Comparison of ENCODE assay signal across 1 cellular context in the genomic region with DNA sequence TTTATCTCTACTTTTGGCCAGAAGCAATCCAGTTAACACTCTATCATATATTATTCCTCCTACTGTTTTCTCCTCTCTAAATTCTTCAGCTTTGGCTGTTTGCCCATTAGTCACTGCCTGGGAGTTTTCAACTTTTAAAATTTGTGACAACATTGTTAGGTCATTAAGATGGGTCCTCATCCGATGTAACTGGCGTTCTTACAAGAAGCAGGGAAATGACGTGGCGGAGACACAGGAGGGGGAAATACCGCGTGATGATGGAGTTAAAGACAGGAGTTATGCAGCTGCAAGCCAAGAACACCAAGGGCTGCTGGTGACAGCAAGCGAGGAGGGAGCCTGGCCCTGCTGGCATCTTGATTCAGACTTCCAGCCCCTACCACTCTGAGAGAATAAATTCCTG.
TF ChIP-seq lines count a peak whose summit lies in the region.

No MANE protein-coding gene starts in this region.

TF ChIP-seq in GM23338, 12 proteins besides CTCF, POLR2A, EP300 and RAD21 (continued from another document):
- TF ChIP-seq, protein P1, sequence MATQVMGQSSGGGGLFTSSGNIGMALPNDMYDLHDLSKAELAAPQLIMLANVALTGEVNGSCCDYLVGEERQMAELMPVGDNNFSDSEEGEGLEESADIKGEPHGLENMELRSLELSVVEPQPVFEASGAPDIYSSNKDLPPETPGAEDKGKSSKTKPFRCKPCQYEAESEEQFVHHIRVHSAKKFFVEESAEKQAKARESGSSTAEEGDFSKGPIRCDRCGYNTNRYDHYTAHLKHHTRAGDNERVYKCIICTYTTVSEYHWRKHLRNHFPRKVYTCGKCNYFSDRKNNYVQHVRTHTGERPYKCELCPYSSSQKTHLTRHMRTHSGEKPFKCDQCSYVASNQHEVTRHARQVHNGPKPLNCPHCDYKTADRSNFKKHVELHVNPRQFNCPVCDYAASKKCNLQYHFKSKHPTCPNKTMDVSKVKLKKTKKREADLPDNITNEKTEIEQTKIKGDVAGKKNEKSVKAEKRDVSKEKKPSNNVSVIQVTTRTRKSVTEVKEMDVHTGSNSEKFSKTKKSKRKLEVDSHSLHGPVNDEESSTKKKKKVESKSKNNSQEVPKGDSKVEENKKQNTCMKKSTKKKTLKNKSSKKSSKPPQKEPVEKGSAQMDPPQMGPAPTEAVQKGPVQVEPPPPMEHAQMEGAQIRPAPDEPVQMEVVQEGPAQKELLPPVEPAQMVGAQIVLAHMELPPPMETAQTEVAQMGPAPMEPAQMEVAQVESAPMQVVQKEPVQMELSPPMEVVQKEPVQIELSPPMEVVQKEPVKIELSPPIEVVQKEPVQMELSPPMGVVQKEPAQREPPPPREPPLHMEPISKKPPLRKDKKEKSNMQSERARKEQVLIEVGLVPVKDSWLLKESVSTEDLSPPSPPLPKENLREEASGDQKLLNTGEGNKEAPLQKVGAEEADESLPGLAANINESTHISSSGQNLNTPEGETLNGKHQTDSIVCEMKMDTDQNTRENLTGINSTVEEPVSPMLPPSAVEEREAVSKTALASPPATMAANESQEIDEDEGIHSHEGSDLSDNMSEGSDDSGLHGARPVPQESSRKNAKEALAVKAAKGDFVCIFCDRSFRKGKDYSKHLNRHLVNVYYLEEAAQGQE (IDR thresholded peaks at IDR 0.05; ENCODE audit: unreplicated experiment), result no peak
- TF ChIP-seq ZNF331 (CRISPR knock-in tag; IDR thresholded peaks at IDR 0.05; ENCODE audit: low read depth), result no peak
- TF ChIP-seq POLR2AphosphoS5 (IDR thresholded peaks at IDR 0.05; ENCODE audit: low read depth), result no peak
- TF ChIP-seq CREB1 (CRISPR knock-in tag; IDR thresholded peaks at IDR 0.05; ENCODE audit: low read depth), result no peak
- no peak for TF ChIP-seq ETS1 (IDR thresholded peaks at IDR 0.05)
- no peak for TF ChIP-seq ZNF462 (CRISPR knock-in tag; IDR thresholded peaks at IDR 0.05)
